Comparison of ENCODE assay signal across 8 cellular contexts in genomic region chr22:20857838-20858614, GRCh38. TPM values are rescaled to one million over a fixed set of nuclear protein-coding genes. Genes with fewer than 3 reads are reported as not detected.
DNase-seq lines count a peak whose midpoint lies in the region; ATAC-seq and TF ChIP-seq lines count a peak whose summit lies in the region.

No MANE protein-coding gene starts in this region.

- no peaks in the 10 kb centered on the region for H3K27me3 Mint-ChIP-seq in CD4-positive, alpha-beta memory T cell

- H3K27ac Mint-ChIP-seq in CD4-positive, alpha-beta memory T cell: peak overlapping the region; percentile 67 to 94 (median 90)

- H3K27me3 ChIP-seq in CD4-positive, alpha-beta memory T cell (ENCODE audit: insufficient read depth, low read length): no peaks in the 10 kb centered on the region
- H3K27me3 ChIP-seq in HL-60 (ENCODE audit: insufficient read depth, poor library complexity, severe bottlenecking) (no peaks in the 10 kb centered on the region), mononuclear cell (ENCODE audit: insufficient read depth, low read length) (no peaks in the 10 kb centered on the region)

- H3K9me3 Mint-ChIP-seq in CD4-positive, alpha-beta memory T cell: no peaks in the 10 kb centered on the region

- TF ChIP-seq CTCF in HL-60 (IDR thresholded peaks at IDR 0.05; ENCODE audit: insufficient read depth, low read length): no peak
- TF ChIP-seq CTCF in epithelial cell of esophagus (IDR thresholded peaks at IDR 0.05; ENCODE audit: insufficient read depth, low read depth, low read length, missing control alignments): no peak

- H3K36me3 ChIP-seq in CD4-positive, alpha-beta memory T cell (ENCODE audit: insufficient read depth, low read length): no peaks in the 10 kb centered on the region

- H3K4me3 ChIP-seq in CD4-positive, alpha-beta memory T cell (ENCODE audit: low read length in 2 of 2): peak overlapping the region; percentile 7 to 80
- H3K4me3 ChIP-seq in HL-60 (replicated peaks; ENCODE audit: insufficient read depth, low read length): peak overlapping the region; percentile 91
- H3K4me3 ChIP-seq in epithelial cell of esophagus (ENCODE audit: low read length): peak overlapping the region; percentile 76
- peak overlapping the region; percentile 79 for H3K4me3 ChIP-seq in mononuclear cell (ENCODE audit: low read length)

- peak overlapping the region; percentile 79 for H3K27ac ChIP-seq in CD4-positive, alpha-beta memory T cell (ENCODE audit: low read depth, low read length)
- H3K27ac ChIP-seq in HL-60 (replicated peaks): peak overlapping the region; percentile 72

- H3K4me3 Mint-ChIP-seq in CD4-positive, alpha-beta memory T cell: peak overlapping the region; percentile 85 to 95 (median 88)

- peaks cover 38 to 82% (median 61%) of the 10 kb centered on the region in 4 donors for H3K4me1 Mint-ChIP-seq in CD4-positive, alpha-beta memory T cell

- peak in 3 of 5 donors; percentile 9 to 89 (median 78) for DNase-seq in CD4-positive, alpha-beta memory T cell
- DNase-seq in HL-60 (ENCODE audit: low read depth in 1 of 2, low spot score in 1 of 2) (peak; percentile 78 to 85), NOMO-1 treated with dmso at 0.1 percent for 144 hours (lab: John Stamatoyannopoulos, UW; ENCODE audit: unreplicated experiment) (peak; percentile 74), activated T-cell treated with anti-CD3 and anti-CD28 coated beads for 1 hour (ENCODE audit: low read depth) (peak; percentile 68), epithelial cell of esophagus (ENCODE audit: low read depth) (peak; percentile 81)
- DNase-seq in stimulated activated CD8-positive, alpha-beta memory T cell treated with anti-CD3 and anti-CD28 coated beads, Interleukin-15, amount 100 ng/mL, for 48 hours (ENCODE audit: low read depth in 2 of 2): peak; percentile 71 to 76

- CTCF ChIA-PET in CD4-positive, alpha-beta memory T cell (lab: Charles Lee; ENCODE audit: partially characterized antibody): no interaction called here

- POLR2A ChIA-PET in CD4-positive, alpha-beta memory T cell (lab: Charles Lee; ENCODE audit: partially characterized antibody): interaction anchor here (1.5 kb wide), 1 partner anchor 10 kb away, joined by 5 read pairs; no protein-coding TSS in a partner anchor

- H3K9me3 ChIP-seq in CD4-positive, alpha-beta memory T cell (ENCODE audit: control insufficient read depth in 1 of 2, low read length in 2 of 2): no peaks in the 10 kb centered on the region
- H3K9me3 ChIP-seq in mononuclear cell (ENCODE audit: low read depth, low read length): no peaks in the 10 kb centered on the region

- H3K4me1 ChIP-seq in CD4-positive, alpha-beta memory T cell (ENCODE audit: insufficient read depth, low read length): peaks cover 65% of the 10 kb centered on the region
- peaks cover 70% of the 10 kb centered on the region for H3K4me1 ChIP-seq in mononuclear cell (ENCODE audit: insufficient read depth, low read length)

- ATAC-seq in GM19467 (IDR thresholded peaks at IDR 0.05; ENCODE audit: unreplicated experiment): peak; percentile 36

- H3K36me3 Mint-ChIP-seq in CD4-positive, alpha-beta memory T cell: peaks cover 8 to 12% of the 10 kb centered on the region in 2 donors

- intact Hi-C loops in CD4-positive, alpha-beta memory T cell (cut with micrococcal nuclease): loop anchor here (1.0 to 5.0 kb wide), 3 partner anchors 59 to 466 kb away; partner anchors contain the start of genes CRKL and ZNF74

RNA-seq across cellular contexts. Expression of gene PI4KA, which starts 0.6 kb away (rescaled TPM):
- 100 to 1,000 TPM; 142 to 145 TPM for total RNA-seq in CD4-positive, alpha-beta memory T cell
- polyA plus RNA-seq in CD4-positive, alpha-beta memory T cell: 10 to 100 TPM; 31.5 to 78.5 TPM
- total RNA-seq in mononuclear cell: 83.0 TPM

RNA-seq across cellular contexts. Expression of gene SNAP29, which starts 0.8 kb away (rescaled TPM):
- total RNA-seq in CD4-positive, alpha-beta memory T cell: 10 to 100 TPM; 24.4 to 26.1 TPM
- polyA plus RNA-seq in CD4-positive, alpha-beta memory T cell: 10 to 100 TPM; 18.8 to 27.8 TPM
- 11.5 TPM for total RNA-seq in mononuclear cell

RNA-seq across cellular contexts. Expression of gene CRKL, which starts 59.2 kb away (rescaled TPM):
- 10 to 100 TPM; 85.1 to 86.5 TPM for total RNA-seq in CD4-positive, alpha-beta memory T cell
- polyA plus RNA-seq in CD4-positive, alpha-beta memory T cell: 10 to 100 TPM; 39.9 to 51.3 TPM
- total RNA-seq in mononuclear cell: 51.9 TPM

Comparison
In these comparisons a context has a peak if more than half of its experiments do, and no peak if none do; other contexts are left out.
1. Peak in every context shown above with its lines: DNase-seq, ATAC-seq, H3K4me3 ChIP-seq and H3K27ac ChIP-seq.